In the genomic region with DNA sequence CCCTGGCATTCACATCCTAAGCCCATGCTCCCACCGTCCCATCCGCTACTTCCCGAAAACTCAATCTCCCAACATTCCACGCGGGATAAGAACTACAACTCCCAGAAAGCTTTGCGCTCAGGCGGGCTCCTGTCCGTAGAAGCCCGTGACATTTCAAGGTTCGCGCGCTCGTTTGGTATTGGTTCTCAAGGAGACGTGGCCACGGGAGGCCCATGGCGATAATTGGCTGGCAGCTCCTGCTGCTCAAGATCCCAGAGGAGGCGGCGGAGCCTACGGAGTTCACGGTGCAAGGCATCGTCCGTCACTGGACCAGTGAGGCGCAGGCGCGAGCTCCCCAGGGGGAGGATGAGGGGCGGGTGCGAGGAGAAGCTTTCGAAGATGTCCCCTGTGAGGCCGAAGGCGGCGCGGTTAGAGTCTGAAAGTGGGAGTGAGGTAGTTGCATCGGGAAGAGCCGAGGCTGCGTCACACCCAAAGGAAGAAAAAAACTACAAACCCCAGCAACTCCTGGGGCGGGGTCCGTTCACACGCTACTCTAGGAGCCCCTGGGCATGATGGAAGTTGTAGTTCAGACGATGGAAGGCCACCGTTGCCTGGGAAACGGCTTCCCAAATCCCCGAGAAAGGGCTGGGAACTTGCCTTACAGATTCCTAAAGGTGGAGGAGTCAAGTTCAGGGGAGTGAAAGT, we compare ENCODE assay signal across 7 cellular contexts. TPM values are rescaled to one million over a fixed set of nuclear protein-coding genes. Genes with fewer than 3 reads are reported as not detected.
A peak's percentile ranks its signal among the peaks of the same experiment; 100 is the strongest.
DNase-seq lines count a peak whose midpoint lies in the region; ATAC-seq and TF ChIP-seq lines count a peak whose summit lies in the region.

No MANE protein-coding gene starts in this region.

- WGBS in iPS DF 6.9 (ENCODE audit: insufficient coverage, insufficient read length) = no CpG with 5 or more reads among the region's 42 CpGs

- TF ChIP-seq CTCF in gastrocnemius medialis (IDR thresholded peaks at IDR 0.05 in 4 of 5, conservative IDR thresholded peaks at IDR 0.05 in 1 of 5) = no peak

- peaks cover 10% of the 10 kb centered on the region for H3K4me1 ChIP-seq in iPS DF 6.9 (ENCODE audit: control insufficient read depth, insufficient read depth, low read length)
- peaks cover 43 to 54% of the 10 kb centered on the region in 2 donors for H3K4me1 ChIP-seq in gastrocnemius medialis

- H3K27me3 ChIP-seq in iPS DF 6.9 (ENCODE audit: control insufficient read depth, insufficient read depth, low read length) (no peaks in the 10 kb centered on the region), gastrocnemius medialis (no peaks in the 10 kb centered on the region)

- H3K9me3 ChIP-seq in iPS DF 6.9 (ENCODE audit: control insufficient read depth, insufficient read depth, low read length) (no peaks in the 10 kb centered on the region), gastrocnemius medialis (no peaks in the 10 kb centered on the region)

- no peaks in the 10 kb centered on the region for H3K36me3 ChIP-seq in iPS DF 6.9 (ENCODE audit: control insufficient read depth, insufficient read depth, low read length)
- H3K36me3 ChIP-seq in gastrocnemius medialis = no peaks in the 10 kb centered on the region

- H3K4me3 ChIP-seq in iPS DF 6.9 (ENCODE audit: low read length) = peak overlapping the region; percentile 77
- H3K4me3 ChIP-seq in gastrocnemius medialis = peak overlapping the region; percentile 58 to 76 (median 66)

- ATAC-seq in GM18502 (IDR thresholded peaks at IDR 0.05; ENCODE audit: poor library complexity, unreplicated experiment) (peak; percentile 72), HG02970 (IDR thresholded peaks at IDR 0.05; ENCODE audit: low FRiP score, unreplicated experiment) (peak; percentile 61), gastrocnemius medialis (peak; percentile 83 to 91)

- DNase-seq in NCI-H1930 (lab: John Stamatoyannopoulos, UW) = peak; percentile 99
- DNase-seq in T-helper 22 cell (ENCODE audit: low read depth) = peak; percentile 87
- DNase-seq in astrocyte of the hippocampus (ENCODE audit: low read depth, low spot score) = peak; percentile 100
- peak; percentile 99 for DNase-seq in iPS DF 6.9 (ENCODE audit: low read depth, low spot score)
- DNase-seq in gastrocnemius medialis = peak; percentile 100

- H3K27ac ChIP-seq in iPS DF 6.9 (ENCODE audit: low read length) = no peak overlapping the region
- peak overlapping the region; percentile 95 to 98 (median 96) for H3K27ac ChIP-seq in gastrocnemius medialis

- no peak for TF ChIP-seq POLR2A in gastrocnemius medialis (IDR thresholded peaks at IDR 0.05)

- intact Hi-C loops in gastrocnemius medialis (cut with DNase I; ENCODE audit: low total_unique reads) = loop anchor here (1.0 kb wide), 1 partner anchor 18 kb away; no protein-coding TSS in a partner anchor

- in situ Hi-C loops in gastrocnemius medialis (cut with MboI; ENCODE audit: low sequenced_read_pairs in 4 of 4) = no loop called here

RNA-seq across cellular contexts. Expression of gene MAMSTR, which starts 1.2 kb away (rescaled TPM):
- 10 to 100 TPM in 1 of 4 donors, 1 to 10 TPM in 3; 3.4 to 10.8 (median 5.4) TPM for total RNA-seq in gastrocnemius medialis

RNA-seq across cellular contexts. Expression of gene RASIP1, which starts 19.7 kb away (rescaled TPM):
- total RNA-seq in gastrocnemius medialis = 1 to 10 TPM; 3.4 to 8.1 (median 6.3) TPM

RNA-seq across cellular contexts. Expression of gene FUT2, which starts 25.0 kb away (rescaled TPM):
- total RNA-seq in gastrocnemius medialis = under 1 TPM in 1 of 4 donors, not detected in 3; 0.19 TPM

RNA-seq across cellular contexts. Expression of gene IZUMO1, which starts 26.0 kb away (rescaled TPM):
- 1 to 10 TPM in 1 of 4 donors, not detected in 3; 2.1 TPM for total RNA-seq in gastrocnemius medialis

RNA-seq across cellular contexts. Expression of gene FUT1, which starts 31.7 kb away (rescaled TPM):
- total RNA-seq in gastrocnemius medialis = 1 to 10 TPM in 2 of 4 donors, under 1 TPM in 2; 0.61 to 1.3 (median 0.98) TPM
